17 cellular contexts compared by ENCODE assay signal in the genomic region with DNA sequence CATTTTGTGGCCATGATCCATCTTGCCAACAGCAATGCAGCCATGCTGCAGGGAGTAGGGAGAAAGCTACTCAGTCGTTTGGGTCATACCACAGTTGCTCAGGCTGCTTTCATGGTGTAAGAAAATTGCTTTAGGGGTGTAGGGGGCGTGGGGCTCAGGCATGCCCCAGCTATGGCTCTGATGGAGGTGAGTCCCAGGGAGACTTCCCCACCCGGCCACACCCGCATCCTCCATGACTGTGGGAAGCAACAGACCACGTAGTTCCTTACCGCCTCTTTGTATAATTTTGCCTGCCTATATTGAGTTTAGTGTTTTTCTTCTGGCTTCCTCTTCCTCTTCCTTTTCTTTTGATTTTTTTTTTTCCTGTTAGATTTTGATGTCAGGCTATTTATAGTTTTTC. TPM values are rescaled to one million over a fixed set of nuclear protein-coding genes. Genes with fewer than 3 reads are reported as not detected.
DNase-seq lines count a peak whose midpoint lies in the region; ATAC-seq and TF ChIP-seq lines count a peak whose summit lies in the region.
"Had no signal": no experiment of that assay in that cellular context is flagged by ENCODE, and none has a peak within 500 bp of the region (broad histone marks: within the 10 kb centered on the region; RNA-seq: fewer than 3 reads in every experiment).

No MANE protein-coding gene starts in this region.

- TF ChIP-seq CTCF in CD8-positive, alpha-beta T cell (IDR thresholded peaks at IDR 0.05), result no peak

- H3K4me3 ChIP-seq in CD8-positive, alpha-beta T cell (ENCODE audit: low read depth, low read length), result no peak overlapping the region
- no peak overlapping the region for H3K4me3 ChIP-seq in aorta (ENCODE audit: low read length in 2 of 2)
- H3K4me3 ChIP-seq: A549, skin epidermis, stomach had no signal

- H3K9me3 ChIP-seq in CD8-positive, alpha-beta T cell (ENCODE audit: low read length), result no peaks in the 10 kb centered on the region
- no peaks in the 10 kb centered on the region for H3K9me3 ChIP-seq in aorta (ENCODE audit: control insufficient read depth, low read length)
- H3K9me3 ChIP-seq: A549, stomach had no signal

- POLR2A ChIA-PET in activated CD4-positive, alpha-beta T cell treated with anti-CD3 and anti-CD28 coated beads, Interleukin-2, amount 10 ng/mL, durations not matched to agents 7 days and 5 days (lab: Charles Lee), result no interaction called here
- POLR2A ChIA-PET in CD8-positive, alpha-beta T cell (lab: Charles Lee), result interaction anchor here (1.2 kb wide), 1 partner anchor 11 kb away, joined by 3 read pairs; no protein-coding TSS in a partner anchor

- peaks cover 47% of the 10 kb centered on the region for H3K36me3 Mint-ChIP-seq in activated CD4-positive, alpha-beta T cell treated with anti-CD3 and anti-CD28 coated beads, Interleukin-2, amount 10 ng/mL, durations not matched to agents 7 days and 5 days (ENCODE audit: low read depth)
- H3K36me3 Mint-ChIP-seq in CD8-positive, alpha-beta T cell, result peaks cover 67% of the 10 kb centered on the region
- H3K36me3 Mint-ChIP-seq in effector memory CD8-positive, alpha-beta T cell (ENCODE audit: insufficient read depth), result peaks cover 51% of the 10 kb centered on the region
- peaks cover 17 to 30% of the 10 kb centered on the region in 2 donors for H3K36me3 Mint-ChIP-seq in stimulated activated naive B cell treated with anti-CD40 and anti-IgM and Interleukin-4, amounts not matched to agents 10 μg/mL and 1 μg/mL and 100 μg/mL, for 72 hours

- H3K4me3 Mint-ChIP-seq in activated CD4-positive, alpha-beta T cell treated with anti-CD3 and anti-CD28 coated beads, Interleukin-2, amount 10 ng/mL, durations not matched to agents 7 days and 5 days, result no peak overlapping the region
- no peak overlapping the region for H3K4me3 Mint-ChIP-seq in CD8-positive, alpha-beta T cell
- no peak overlapping the region for H3K4me3 Mint-ChIP-seq in effector memory CD8-positive, alpha-beta T cell
- no peak overlapping the region for H3K4me3 Mint-ChIP-seq in stimulated activated naive B cell treated with anti-CD40 and anti-IgM and Interleukin-4, amounts not matched to agents 10 μg/mL and 1 μg/mL and 100 μg/mL, for 72 hours
- H3K4me3 Mint-ChIP-seq: CD4-positive, alpha-beta T cell had no signal

- no peak overlapping the region for H3K27ac ChIP-seq in CD8-positive, alpha-beta T cell (ENCODE audit: low read depth, low read length)
- no peak overlapping the region for H3K27ac ChIP-seq in aorta (ENCODE audit: low read depth in 1 of 2, low read length in 2 of 2)
- H3K27ac ChIP-seq: A549, stomach had no signal

- peak overlapping the region; percentile 76 for H3K27ac Mint-ChIP-seq in activated CD4-positive, alpha-beta T cell treated with anti-CD3 and anti-CD28 coated beads, Interleukin-2, amount 10 ng/mL, durations not matched to agents 7 days and 5 days
- peak overlapping the region; percentile 7 for H3K27ac Mint-ChIP-seq in CD8-positive, alpha-beta T cell
- H3K27ac Mint-ChIP-seq in effector memory CD8-positive, alpha-beta T cell, result peak overlapping the region; percentile 49 to 89
- H3K27ac Mint-ChIP-seq in stimulated activated naive B cell treated with anti-CD40 and anti-IgM and Interleukin-4, amounts not matched to agents 10 μg/mL and 1 μg/mL and 100 μg/mL, for 72 hours, result peak overlapping the region; percentile 22
- H3K27ac Mint-ChIP-seq: CD4-positive, alpha-beta T cell had no signal

- no peaks in the 10 kb centered on the region for H3K9me3 Mint-ChIP-seq in activated CD4-positive, alpha-beta T cell treated with anti-CD3 and anti-CD28 coated beads, Interleukin-2, amount 10 ng/mL, durations not matched to agents 7 days and 5 days
- no peaks in the 10 kb centered on the region for H3K9me3 Mint-ChIP-seq in CD8-positive, alpha-beta T cell
- H3K9me3 Mint-ChIP-seq in effector memory CD8-positive, alpha-beta T cell, result no peaks in the 10 kb centered on the region
- H3K9me3 Mint-ChIP-seq in stimulated activated naive B cell treated with anti-CD40 and anti-IgM and Interleukin-4, amounts not matched to agents 10 μg/mL and 1 μg/mL and 100 μg/mL, for 72 hours, result no peaks in the 10 kb centered on the region
- H3K9me3 Mint-ChIP-seq: CD4-positive, alpha-beta T cell had no signal

- CTCF ChIA-PET in activated CD4-positive, alpha-beta T cell treated with anti-CD3 and anti-CD28 coated beads, Interleukin-2, amount 10 ng/mL, durations not matched to agents 7 days and 5 days (lab: Charles Lee), result interaction anchor here (0.7 to 0.9 kb wide), 2 partner anchors 11 to 27 kb away, joined by 3 read pairs; no protein-coding TSS in a partner anchor
- CTCF ChIA-PET in CD8-positive, alpha-beta T cell (lab: Charles Lee), result interaction anchor here (0.6 kb wide), 1 partner anchor 8 kb away, joined by 3 read pairs; no protein-coding TSS in a partner anchor

- H3K4me1 ChIP-seq in CD8-positive, alpha-beta T cell (ENCODE audit: insufficient read depth, low read length), result peaks cover 14% of the 10 kb centered on the region
- H3K4me1 ChIP-seq in aorta (ENCODE audit: control insufficient read depth in 1 of 2, insufficient read depth in 2 of 2, low read length in 2 of 2), result no peaks in the 10 kb centered on the region

- peaks cover 36% of the 10 kb centered on the region for H3K4me1 Mint-ChIP-seq in activated CD4-positive, alpha-beta T cell treated with anti-CD3 and anti-CD28 coated beads, Interleukin-2, amount 10 ng/mL, durations not matched to agents 7 days and 5 days
- H3K4me1 Mint-ChIP-seq in CD8-positive, alpha-beta T cell (ENCODE audit: low read depth), result peaks cover 20% of the 10 kb centered on the region
- H3K4me1 Mint-ChIP-seq in effector memory CD8-positive, alpha-beta T cell (ENCODE audit: low read depth in 2 of 2), result peaks cover 5 to 11% of the 10 kb centered on the region in 2 donors
- peaks cover 8 to 35% of the 10 kb centered on the region in 2 donors for H3K4me1 Mint-ChIP-seq in stimulated activated naive B cell treated with anti-CD40 and anti-IgM and Interleukin-4, amounts not matched to agents 10 μg/mL and 1 μg/mL and 100 μg/mL, for 72 hours

- WGBS in aorta, 2 donors, result 78 to 83% methylated on average over 6 of the region's 6 CpGs

- intact Hi-C loops in CD8-positive, alpha-beta T cell (cut with DNase I, micrococcal nuclease), result loop anchor here in 1 of 2 experiments (5.0 kb wide), 1 partner anchor 173 kb away; no protein-coding TSS in a partner anchor
- intact Hi-C loops in aorta (cut with DNase I), result loop anchor here (5.0 to 10.0 kb wide), 2 partner anchors 193 to 195 kb away; no protein-coding TSS in a partner anchor

- DNase-seq in activated CD4-positive, alpha-beta T cell treated with anti-CD3 and anti-CD28 coated beads, Interleukin-2, amount 10 ng/mL, durations not matched to agents 7 days and 5 days, result no peak
- DNase-seq in activated CD4-positive, alpha-beta T cell treated with anti-CD3 and anti-CD28 coated beads for 48 hours, result no peak
- no peak for DNase-seq in CD8-positive, alpha-beta T cell
- no peak for DNase-seq in effector memory CD8-positive, alpha-beta T cell
- DNase-seq in stimulated activated naive B cell treated with anti-CD40 and anti-IgM and Interleukin-4, amounts not matched to agents 10 μg/mL and 1 μg/mL and 100 μg/mL, for 72 hours, result no peak
- DNase-seq in SW 1271 (lab: John Stamatoyannopoulos, UW) (no peak), aorta (no peak), NCI-H187 (lab: John Stamatoyannopoulos, UW) (no peak)
- DNase-seq: CD4-positive, alpha-beta T cell; GOT3; left ventricle myocardium superior; NCI-H748 treated with DMSO at 0.1 percent for 48 hours; Right ventricle myocardium superior; stimulated activated CD4-positive, alpha-beta T cell treated with anti-CD3 and anti-CD28 coated beads, Interleukin-2, amount 100 ng/mL, for 24 hours; stomach had no signal

- H3K27me3 Mint-ChIP-seq in activated CD4-positive, alpha-beta T cell treated with anti-CD3 and anti-CD28 coated beads, Interleukin-2, amount 10 ng/mL, durations not matched to agents 7 days and 5 days, result no peaks in the 10 kb centered on the region
- H3K27me3 Mint-ChIP-seq in CD8-positive, alpha-beta T cell (ENCODE audit: low read depth), result no peaks in the 10 kb centered on the region
- no peaks in the 10 kb centered on the region for H3K27me3 Mint-ChIP-seq in effector memory CD8-positive, alpha-beta T cell
- no peaks in the 10 kb centered on the region for H3K27me3 Mint-ChIP-seq in stimulated activated naive B cell treated with anti-CD40 and anti-IgM and Interleukin-4, amounts not matched to agents 10 μg/mL and 1 μg/mL and 100 μg/mL, for 72 hours
- H3K27me3 Mint-ChIP-seq: CD4-positive, alpha-beta T cell had no signal

- peaks cover 18% of the 10 kb centered on the region for H3K36me3 ChIP-seq in CD8-positive, alpha-beta T cell (ENCODE audit: insufficient read depth, low read length)
- peaks cover 0 to 5% of the 10 kb centered on the region in 2 donors for H3K36me3 ChIP-seq in aorta (ENCODE audit: control insufficient read depth in 1 of 2, insufficient read depth in 2 of 2, low read length in 1 of 2)

- no peaks in the 10 kb centered on the region for H3K27me3 ChIP-seq in CD8-positive, alpha-beta T cell (ENCODE audit: insufficient read depth, low read length)
- H3K27me3 ChIP-seq in aorta (ENCODE audit: control insufficient read depth in 1 of 2, insufficient read depth in 2 of 2, low read length in 1 of 2), result no peaks in the 10 kb centered on the region
- H3K27me3 ChIP-seq: stomach had no signal

- no peak for ATAC-seq in CD8-positive, alpha-beta T cell
- ATAC-seq in effector memory CD8-positive, alpha-beta T cell (replicated peaks), result no peak
- no peak for ATAC-seq in stimulated activated naive B cell treated with anti-CD40 and anti-IgM and Interleukin-4, amounts not matched to agents 10 μg/mL and 1 μg/mL and 100 μg/mL, for 72 hours (replicated peaks)
- ATAC-seq in aorta (ENCODE audit: low FRiP score), result no peak
- ATAC-seq: A549, left ventricle myocardium superior had no signal

RNA-seq across cellular contexts. Expression of gene SPECC1L, which starts 58.8 kb away (rescaled TPM):
- 10 to 100 TPM; 53.1 to 59.5 TPM for total RNA-seq in activated CD4-positive, alpha-beta T cell treated with anti-CD3 and anti-CD28 coated beads, Interleukin-2, amount 10 ng/mL, durations not matched to agents 7 days and 5 days
- 10 to 100 TPM; 24.7 to 28.6 TPM for total RNA-seq in CD8-positive, alpha-beta T cell
- total RNA-seq in aorta, result 10 to 100 TPM; 79.5 to 92.0 TPM
- 10 to 100 TPM; 15.0 to 15.9 TPM for polyA plus RNA-seq in aorta

Comparison
In these comparisons a context has a peak if more than half of its experiments do, and no peak if none do; other contexts are left out.
1. H3K27ac Mint-ChIP-seq: peak in every context shown above with its lines; median percentile 76 in activated CD4-positive, alpha-beta T cell treated with anti-CD3 and anti-CD28 coated beads, Interleukin-2, amount 10 ng/mL, durations not matched to agents 7 days and 5 days; 69 in effector memory CD8-positive, alpha-beta T cell; 22 in stimulated activated naive B cell treated with anti-CD40 and anti-IgM and Interleukin-4, amounts not matched to agents 10 μg/mL and 1 μg/mL and 100 μg/mL, for 72 hours; 7 in CD8-positive, alpha-beta T cell.